Comparison of ENCODE assay signal across 22 cellular contexts in the genomic region with DNA sequence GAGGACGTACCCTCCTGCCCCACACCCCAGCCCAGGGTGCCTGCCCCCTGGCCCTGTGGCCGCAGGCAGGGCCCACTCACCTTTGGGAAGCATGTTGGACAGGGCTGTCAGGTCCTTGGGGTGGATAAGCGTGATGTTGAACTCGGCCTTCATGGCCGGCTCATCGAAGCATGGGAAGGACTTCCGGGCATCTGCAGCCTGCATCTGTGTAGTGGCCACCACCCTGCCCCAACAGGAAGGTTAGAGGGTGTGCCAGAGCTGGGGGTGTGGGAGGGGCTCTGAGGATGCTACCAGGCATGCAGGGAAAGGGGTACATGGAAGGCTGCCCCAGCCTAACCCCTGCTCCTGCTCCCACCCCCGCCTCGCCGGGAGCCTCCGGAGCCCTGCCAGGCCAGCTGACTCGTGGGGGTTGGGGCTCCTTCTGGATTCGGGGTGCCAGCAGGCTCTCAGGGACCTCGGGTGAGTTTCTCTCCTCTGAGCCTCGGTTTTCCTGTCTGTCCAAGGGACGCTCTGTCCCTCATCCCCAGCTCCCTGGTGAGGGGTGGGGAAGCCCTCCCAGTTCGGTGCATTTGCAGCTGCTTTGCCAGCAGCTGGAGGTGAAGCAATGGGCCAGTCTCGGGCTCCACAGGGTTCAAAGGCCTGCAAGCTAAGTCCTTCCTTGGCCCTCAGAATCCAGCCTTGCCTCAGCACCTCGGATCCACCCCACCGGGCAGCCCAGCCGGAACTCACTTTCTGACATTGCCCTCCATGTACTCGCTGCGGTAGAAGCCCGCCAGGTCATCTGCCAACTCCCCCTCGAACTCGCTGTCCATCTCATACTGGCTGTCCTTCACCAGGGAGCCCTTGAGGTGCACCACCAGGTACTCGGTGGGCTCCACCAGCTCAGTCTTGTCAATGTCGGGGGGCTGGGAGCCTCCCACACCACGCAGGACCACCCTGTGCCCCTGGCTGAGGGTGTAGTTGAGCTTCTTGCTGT. TPM values are rescaled to one million over a fixed set of nuclear protein-coding genes. Genes with fewer than 3 reads are reported as not detected.
"Had no signal": no experiment of that assay in that cellular context is flagged by ENCODE, and none has a peak within 500 bp of the region (broad histone marks: within the 10 kb centered on the region; RNA-seq: fewer than 3 reads in every experiment).

No MANE protein-coding gene starts in this region.

- H3K27ac ChIP-seq: dorsolateral prefrontal cortex, right atrium auricular region, stomach, testis had no signal

- ATAC-seq: activated naive CD8-positive, alpha-beta T cell treated with anti-CD3 and anti-CD28 coated beads, Interleukin-2, amount 50 U/mL, for 24 hours; esophagus mucosa; natural killer cell had no signal

- H3K9me3 ChIP-seq: right atrium auricular region, stomach, testis had no signal

- H3K4me3 ChIP-seq: dorsolateral prefrontal cortex, right atrium auricular region, smooth muscle cell, stomach, testis had no signal

- H3K36me3 ChIP-seq: right atrium auricular region had no signal

- H3K27me3 ChIP-seq: dorsolateral prefrontal cortex, right atrium auricular region, testis had no signal

- H3K4me2 ChIP-seq: smooth muscle cell had no signal

- DNase-seq: activated CD4-positive, alpha-beta T cell treated with anti-CD3 and anti-CD28 coated beads, Interleukin-2, amount 10 ng/mL, durations not matched to agents 24 days and 14 days; activated CD4-positive, CD25-positive, alpha-beta regulatory T cell; activated CD8-positive, alpha-beta memory T cell treated with anti-CD3 and anti-CD28 coated beads, Interleukin-2, amount 50 U/mL, for 48 hours; activated gamma-delta T cell treated with Interleukin-2 at 50 U/mL for 16 hours; activated naive CD8-positive, alpha-beta T cell treated with anti-CD3 and anti-CD28 coated beads, Interleukin-2, amount 50 U/mL, for 24 hours; dorsolateral prefrontal cortex; hypothalamus; natural killer cell; SW 1271; testis had no signal

RNA-seq across cellular contexts. Expression of a gene that starts 9.1 kb away (rescaled TPM):
- total RNA-seq: SK-MEL-5 had no signal

RNA-seq across cellular contexts. Expression of a gene that starts 29.4 kb away (rescaled TPM):
- total RNA-seq: activated CD4-positive, alpha-beta T cell treated with anti-CD3 and anti-CD28 coated beads, Interleukin-2, amount 10 ng/mL, durations not matched to agents 24 days and 14 days; aorta; glomerular endothelial cell; lung microvascular endothelial cell; mononuclear cell; natural killer cell; progenitor cell of endocrine pancreas; right atrium auricular region; smooth muscle cell; stomach; T-helper 2 cell treated with Interferon-gamma antibody and Interleukin-4, amounts not matched to agents 100 ng/mL and 5 ng/mL, for 36 hours; ureter had no signal

RNA-seq across cellular contexts. Expression of a gene that starts 54.5 kb away (rescaled TPM):
- total RNA-seq: mononuclear cell, smooth muscle cell had no signal
